23 cellular contexts compared by ENCODE assay signal in the genomic region with DNA sequence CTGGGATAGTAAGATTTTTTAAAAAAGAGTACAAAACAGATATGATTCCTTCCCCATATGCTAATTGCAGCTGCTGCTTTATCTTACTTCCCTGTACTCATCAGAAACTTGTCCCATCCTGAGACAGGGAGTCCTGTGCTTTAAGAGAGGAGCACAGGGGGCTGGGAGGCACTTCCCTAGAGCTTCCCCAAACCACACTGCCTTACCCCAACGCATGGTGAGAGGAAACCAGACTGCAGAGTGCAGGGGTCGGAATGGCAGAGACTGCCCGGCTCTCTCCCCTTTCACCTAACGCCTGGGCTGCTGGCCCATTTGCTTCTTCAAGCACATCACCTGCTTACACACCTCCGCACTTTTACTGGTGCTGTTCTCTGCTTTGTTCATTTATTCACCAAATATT.
"Had no signal": no experiment of that assay in that cellular context is flagged by ENCODE, and none has a peak within 500 bp of the region (broad histone marks: within the 10 kb centered on the region; RNA-seq: fewer than 3 reads in every experiment).

No MANE protein-coding gene starts in this region.

- H3K9me3 Mint-ChIP-seq: activated CD4-positive, alpha-beta memory T cell treated with anti-CD3 and anti-CD28 coated beads, Interleukin-2, amount 10 ng/mL, durations not matched to agents 7 days and 5 days; activated CD4-positive, alpha-beta T cell treated with anti-CD3 and anti-CD28 coated beads, Interleukin-2, amount 10 ng/mL, durations not matched to agents 7 days and 5 days; activated naive CD8-positive, alpha-beta T cell treated with anti-CD3 and anti-CD28 coated beads, Interleukin-2, amount 50 U/mL, for 24 hours; activated T-cell treated with anti-CD3 and anti-CD28 coated beads, Interleukin-2, amount 50 U/mL, for 24 hours had no signal

- H3K36me3 Mint-ChIP-seq: naive thymus-derived CD8-positive, alpha-beta T cell had no signal

- H3K36me3 ChIP-seq: right atrium auricular region, uterus had no signal

- H3K27ac Mint-ChIP-seq: activated CD4-positive, alpha-beta memory T cell treated with anti-CD3 and anti-CD28 coated beads, Interleukin-2, amount 10 ng/mL, durations not matched to agents 7 days and 5 days; activated CD4-positive, alpha-beta T cell treated with anti-CD3 and anti-CD28 coated beads, Interleukin-2, amount 10 ng/mL, durations not matched to agents 7 days and 5 days; activated naive CD4-positive, alpha-beta T cell treated with anti-CD3 and anti-CD28 coated beads, Interleukin-2, amount 50 U/mL, for 24 hours; activated naive CD8-positive, alpha-beta T cell treated with anti-CD3 and anti-CD28 coated beads, Interleukin-2, amount 50 U/mL, for 24 hours; activated T-cell treated with anti-CD3 and anti-CD28 coated beads, Interleukin-2, amount 50 U/mL, for 24 hours; naive thymus-derived CD8-positive, alpha-beta T cell had no signal

- H3K4me1 ChIP-seq: right atrium auricular region, testis, uterus had no signal

- H3K9me3 ChIP-seq: right atrium auricular region, testis, uterus had no signal

- H3K27me3 Mint-ChIP-seq: activated CD4-positive, alpha-beta memory T cell treated with anti-CD3 and anti-CD28 coated beads, Interleukin-2, amount 10 ng/mL, durations not matched to agents 7 days and 5 days had no signal

- H3K4me3 Mint-ChIP-seq: activated CD4-positive, alpha-beta memory T cell treated with anti-CD3 and anti-CD28 coated beads, Interleukin-2, amount 10 ng/mL, durations not matched to agents 7 days and 5 days; activated CD4-positive, alpha-beta T cell treated with anti-CD3 and anti-CD28 coated beads, Interleukin-2, amount 10 ng/mL, durations not matched to agents 7 days and 5 days; activated naive CD4-positive, alpha-beta T cell treated with anti-CD3 and anti-CD28 coated beads, Interleukin-2, amount 50 U/mL, for 24 hours; activated naive CD8-positive, alpha-beta T cell treated with anti-CD3 and anti-CD28 coated beads, Interleukin-2, amount 50 U/mL, for 24 hours; activated T-cell treated with anti-CD3 and anti-CD28 coated beads, Interleukin-2, amount 50 U/mL, for 24 hours; naive thymus-derived CD8-positive, alpha-beta T cell; neural crest cell had no signal

- H3K27ac ChIP-seq: right atrium auricular region, testis, uterus had no signal

- H3K4me3 ChIP-seq: right atrium auricular region, testis, uterus had no signal

- H3K27me3 ChIP-seq: right atrium auricular region, testis, uterus had no signal

- H3K4me1 Mint-ChIP-seq: activated CD4-positive, alpha-beta memory T cell treated with anti-CD3 and anti-CD28 coated beads, Interleukin-2, amount 10 ng/mL, durations not matched to agents 7 days and 5 days; activated CD4-positive, alpha-beta T cell treated with anti-CD3 and anti-CD28 coated beads, Interleukin-2, amount 10 ng/mL, durations not matched to agents 7 days and 5 days; activated naive CD8-positive, alpha-beta T cell treated with anti-CD3 and anti-CD28 coated beads, Interleukin-2, amount 50 U/mL, for 24 hours had no signal

- DNase-seq: activated CD4-positive, alpha-beta memory T cell treated with anti-CD3 and anti-CD28 coated beads, Interleukin-2, amount 10 ng/mL, durations not matched to agents 7 days and 5 days; activated CD4-positive, alpha-beta T cell treated with anti-CD3 and anti-CD28 coated beads for 1 hour; activated CD4-positive, alpha-beta T cell treated with anti-CD3 and anti-CD28 coated beads, Interleukin-2, amount 10 ng/mL, durations not matched to agents 7 days and 5 days; activated CD8-positive, alpha-beta memory T cell treated with anti-CD3 and anti-CD28 coated beads, Interleukin-2, amount 50 U/mL, for 48 hours; activated gamma-delta T cell; activated naive CD8-positive, alpha-beta T cell treated with anti-CD3 and anti-CD28 coated beads, Interleukin-2, amount 50 U/mL, for 24 hours; activated T-cell treated with anti-CD3 and anti-CD28 coated beads, Interleukin-2, amount 50 U/mL, for 24 hours; amygdala; caudate nucleus; foreskin fibroblast; head of caudate nucleus; hypothalamus; kidney glomerular epithelial cell; midbrain; naive thymus-derived CD8-positive, alpha-beta T cell; stimulated activated CD4-positive, alpha-beta T cell treated with anti-CD3 and anti-CD28 coated beads, Interleukin-15, amount 100 ng/mL, for 24 hours; stimulated activated naive CD8-positive, alpha-beta T cell treated with anti-CD3 and anti-CD28 coated beads, Interleukin-15, Interleukin-2, amounts not matched to agents 100 U/mL and 50 U/mL, for 24 hours; testis; trophoblast cell; uterus had no signal
